ENCODE assay signal across 1 cellular context in genomic region chr1:111879086-111879485, GRCh38.
TF ChIP-seq lines count a peak whose summit lies in the region.

No MANE protein-coding gene starts in this region.

TF ChIP-seq in IMR-90, 13 proteins besides CTCF, POLR2A, EP300 and RAD21 (continued from another document):
- TF ChIP-seq MAFK (IDR thresholded peaks at IDR 0.05; ENCODE audit: low read depth, low read length), result no peak
- TF ChIP-seq BHLHE40 (IDR thresholded peaks at IDR 0.05; ENCODE audit: low read depth, low read length), result no peak
- TF ChIP-seq CEBPB (IDR thresholded peaks at IDR 0.05; ENCODE audit: low read depth, low read length), result no peak
- no peak for TF ChIP-seq FOS (IDR thresholded peaks at IDR 0.05; ENCODE audit: low read depth, low read length)
